1 cellular context compared by ENCODE assay signal in the genomic region with DNA sequence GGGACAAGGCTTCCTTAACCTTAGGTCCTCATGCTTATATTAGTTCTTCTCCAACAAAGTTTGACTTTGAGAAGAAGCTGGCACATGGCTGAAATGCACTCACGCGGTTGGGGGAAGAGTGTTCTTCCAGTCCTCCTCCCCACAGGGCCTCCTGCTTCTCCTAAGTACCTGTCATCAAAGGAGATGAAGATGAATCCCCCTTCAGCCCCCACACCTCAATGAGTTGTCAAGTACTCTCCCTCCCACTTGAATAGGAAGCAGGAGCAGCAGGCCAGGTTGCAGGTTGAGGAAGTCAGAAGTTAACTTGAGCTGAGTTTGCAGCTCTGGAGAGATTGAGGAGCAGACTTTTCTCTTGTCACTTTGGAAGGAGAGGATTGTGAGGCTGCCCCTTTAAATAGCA.
TF ChIP-seq lines count a peak whose summit lies in the region.

No MANE protein-coding gene starts in this region.

TF ChIP-seq in GM23338, 12 proteins besides CTCF, POLR2A, EP300 and RAD21 (continued from another document):
- TF ChIP-seq, protein P1, sequence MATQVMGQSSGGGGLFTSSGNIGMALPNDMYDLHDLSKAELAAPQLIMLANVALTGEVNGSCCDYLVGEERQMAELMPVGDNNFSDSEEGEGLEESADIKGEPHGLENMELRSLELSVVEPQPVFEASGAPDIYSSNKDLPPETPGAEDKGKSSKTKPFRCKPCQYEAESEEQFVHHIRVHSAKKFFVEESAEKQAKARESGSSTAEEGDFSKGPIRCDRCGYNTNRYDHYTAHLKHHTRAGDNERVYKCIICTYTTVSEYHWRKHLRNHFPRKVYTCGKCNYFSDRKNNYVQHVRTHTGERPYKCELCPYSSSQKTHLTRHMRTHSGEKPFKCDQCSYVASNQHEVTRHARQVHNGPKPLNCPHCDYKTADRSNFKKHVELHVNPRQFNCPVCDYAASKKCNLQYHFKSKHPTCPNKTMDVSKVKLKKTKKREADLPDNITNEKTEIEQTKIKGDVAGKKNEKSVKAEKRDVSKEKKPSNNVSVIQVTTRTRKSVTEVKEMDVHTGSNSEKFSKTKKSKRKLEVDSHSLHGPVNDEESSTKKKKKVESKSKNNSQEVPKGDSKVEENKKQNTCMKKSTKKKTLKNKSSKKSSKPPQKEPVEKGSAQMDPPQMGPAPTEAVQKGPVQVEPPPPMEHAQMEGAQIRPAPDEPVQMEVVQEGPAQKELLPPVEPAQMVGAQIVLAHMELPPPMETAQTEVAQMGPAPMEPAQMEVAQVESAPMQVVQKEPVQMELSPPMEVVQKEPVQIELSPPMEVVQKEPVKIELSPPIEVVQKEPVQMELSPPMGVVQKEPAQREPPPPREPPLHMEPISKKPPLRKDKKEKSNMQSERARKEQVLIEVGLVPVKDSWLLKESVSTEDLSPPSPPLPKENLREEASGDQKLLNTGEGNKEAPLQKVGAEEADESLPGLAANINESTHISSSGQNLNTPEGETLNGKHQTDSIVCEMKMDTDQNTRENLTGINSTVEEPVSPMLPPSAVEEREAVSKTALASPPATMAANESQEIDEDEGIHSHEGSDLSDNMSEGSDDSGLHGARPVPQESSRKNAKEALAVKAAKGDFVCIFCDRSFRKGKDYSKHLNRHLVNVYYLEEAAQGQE (IDR thresholded peaks at IDR 0.05; ENCODE audit: unreplicated experiment) = no peak
- TF ChIP-seq EZH2phosphoT487 (IDR thresholded peaks at IDR 0.05; ENCODE audit: unreplicated experiment) = no peak
TF ChIP-seq in GM23338: peak in this region for 0.
